Comparison of ENCODE assay signal across 24 cellular contexts in the genomic region with DNA sequence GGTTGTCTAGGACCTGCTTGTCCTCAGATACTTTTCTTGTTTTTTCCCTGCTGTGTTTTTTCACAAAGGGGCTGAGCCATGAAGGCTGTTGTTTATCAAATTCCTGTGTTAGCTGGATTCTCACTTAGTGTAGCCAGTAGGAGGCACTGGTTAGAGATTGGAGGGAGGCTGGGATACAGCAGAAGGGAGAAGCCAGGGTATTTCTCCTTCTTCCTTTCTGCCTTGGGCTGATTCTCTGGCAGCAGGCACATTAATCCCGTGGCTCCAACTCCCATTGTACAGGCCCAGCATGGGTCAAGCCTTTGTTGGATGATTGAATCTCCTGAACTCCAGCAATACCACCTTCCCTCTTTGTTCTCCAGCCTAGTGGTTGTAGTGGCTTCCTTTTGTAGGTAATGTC. TPM values are rescaled to one million over a fixed set of nuclear protein-coding genes. Genes with fewer than 3 reads are reported as not detected.
DNase-seq lines count a peak whose midpoint lies in the region; ATAC-seq, FAIRE-seq and TF ChIP-seq lines count a peak whose summit lies in the region.
"Had no signal": no experiment of that assay in that cellular context is flagged by ENCODE, and none has a peak within 500 bp of the region (broad histone marks: within the 10 kb centered on the region; RNA-seq: fewer than 3 reads in every experiment).

No MANE protein-coding gene starts in this region.

- H3K23ac ChIP-seq in H1 (ENCODE audit: insufficient read length): no peak overlapping the region

- no peak overlapping the region for H3K4ac ChIP-seq in H1 (replicated peaks; ENCODE audit: insufficient read length, low read depth, low read length)

- 57% methylated on average over 1 of the region's 1 CpG; no CpG with 5 or more reads in 1 of the 2 experiments for WGBS in H1 (ENCODE audit: extremely low coverage in 1 of 2, insufficient coverage in 1 of 2, insufficient read length in 1 of 2, insufficient replicate concordance in 2 of 2, low coverage in 1 of 2, low lambda C conversion rate in 2 of 2, missing lambda C conversion rate in 1 of 2), 2 experiments

- DNase-seq in GM23338 (ENCODE audit: low spot score) (peak; percentile 54), NCI-H69 (lab: John Stamatoyannopoulos, UW) (peak; percentile 48), H1 (ENCODE audit: low read depth in 1 of 2, low spot score in 2 of 2) (peak in 1 of 2 experiments; percentile 15), neural progenitor cell (ENCODE audit: low spot score) (peak; percentile 86), KG1 (lab: John Stamatoyannopoulos, UW) (no peak), NCI-H748 treated with DMSO at 0.1 percent for 48 hours (lab: John Stamatoyannopoulos, UW) (no peak)
- DNase-seq in activated CD8-positive, alpha-beta T cell treated with anti-CD3 and anti-CD28 coated beads, Interleukin-2, amount 10 ng/mL, durations not matched to agents 7 days and 5 days: no peak
- no peak for DNase-seq in activated CD4-positive, alpha-beta T cell treated with anti-CD3 and anti-CD28 coated beads, Interleukin-2, amount 10 ng/mL, durations not matched to agents 7 days and 5 days
- DNase-seq: CD8-positive, alpha-beta T cell; DMS79; NCI-H1048; NCI-H1436 treated with DMSO at 0.1 percent for 48 hours; NCI-H2081 treated with DMSO at 0.1 percent for 48 hours; NCI-H510A treated with DMSO at 0.1 percent for 48 hours; SHP77 treated with DMSO at 0.1 percent for 48 hours had no signal

- no peak overlapping the region for H3K18ac ChIP-seq in H1 (ENCODE audit: extremely low read depth, low read length)

- H3K9ac ChIP-seq in H1 (replicated peaks in 1 of 4; ENCODE audit: extremely low read depth in 1 of 4, low read depth in 3 of 4, low read length in 3 of 4) (no peak overlapping the region), neural progenitor cell (no peak overlapping the region)
- H3K9ac ChIP-seq: GM23248 had no signal

- POLR2A ChIA-PET in H1 (lab: Charles Lee; ENCODE audit: partially characterized antibody): no interaction called here
- POLR2A ChIA-PET in activated CD8-positive, alpha-beta T cell treated with anti-CD3 and anti-CD28 coated beads, Interleukin-2, amount 10 ng/mL, durations not matched to agents 7 days and 5 days (lab: Charles Lee): no interaction called here
- POLR2A ChIA-PET in activated CD4-positive, alpha-beta T cell treated with anti-CD3 and anti-CD28 coated beads, Interleukin-2, amount 10 ng/mL, durations not matched to agents 7 days and 5 days (lab: Charles Lee): no interaction called here

- peak; percentile 88 for ATAC-seq in GM23338
- ATAC-seq in activated CD8-positive, alpha-beta T cell treated with anti-CD3 and anti-CD28 coated beads, Interleukin-2, amount 10 ng/mL, durations not matched to agents 7 days and 5 days: no peak
- ATAC-seq: CD8-positive, alpha-beta T cell; K562 had no signal

- H3K9me3 Mint-ChIP-seq in GM23338 (no peaks in the 10 kb centered on the region), neural progenitor cell (peaks cover under 1% of the 10 kb centered on the region)
- H3K9me3 Mint-ChIP-seq in activated CD8-positive, alpha-beta T cell treated with anti-CD3 and anti-CD28 coated beads, Interleukin-2, amount 10 ng/mL, durations not matched to agents 7 days and 5 days (ENCODE audit: insufficient read depth): no peaks in the 10 kb centered on the region
- H3K9me3 Mint-ChIP-seq in activated CD4-positive, alpha-beta T cell treated with anti-CD3 and anti-CD28 coated beads, Interleukin-2, amount 10 ng/mL, durations not matched to agents 7 days and 5 days: no peaks in the 10 kb centered on the region
- H3K9me3 Mint-ChIP-seq: CD8-positive, alpha-beta T cell had no signal

- H3K36me3 Mint-ChIP-seq in GM23338 (ENCODE audit: low read depth) (no peaks in the 10 kb centered on the region), neural progenitor cell (no peaks in the 10 kb centered on the region)
- no peaks in the 10 kb centered on the region for H3K36me3 Mint-ChIP-seq in activated CD8-positive, alpha-beta T cell treated with anti-CD3 and anti-CD28 coated beads, Interleukin-2, amount 10 ng/mL, durations not matched to agents 7 days and 5 days (ENCODE audit: low read depth)
- H3K36me3 Mint-ChIP-seq in activated CD4-positive, alpha-beta T cell treated with anti-CD3 and anti-CD28 coated beads, Interleukin-2, amount 10 ng/mL, durations not matched to agents 7 days and 5 days (ENCODE audit: low read depth): no peaks in the 10 kb centered on the region
- H3K36me3 Mint-ChIP-seq: CD8-positive, alpha-beta T cell had no signal

- no peak for TF ChIP-seq POLR2A in H1 (IDR thresholded peaks at IDR 0.05; ENCODE audit: control extremely low read depth in 1 of 2, low read depth in 2 of 2, low read length in 2 of 2)

- H3K79me1 ChIP-seq in H1 (ENCODE audit: low read depth, low read length): no peaks in the 10 kb centered on the region

- H3K36me3 ChIP-seq in GM23338 (ENCODE audit: insufficient read depth) (no peaks in the 10 kb centered on the region), H1 (ENCODE audit: control insufficient read depth in 2 of 4, insufficient read depth in 4 of 4, low read length in 3 of 4) (no peaks in the 10 kb centered on the region), neural progenitor cell (no peaks in the 10 kb centered on the region)

- no peak overlapping the region for H2BK20ac ChIP-seq in H1 (ENCODE audit: low read length)

- H3K27me3 Mint-ChIP-seq in GM23338 (ENCODE audit: insufficient read depth, low read depth, poor library complexity): no peaks in the 10 kb centered on the region
- peaks cover 3% of the 10 kb centered on the region for H3K27me3 Mint-ChIP-seq in neural progenitor cell (ENCODE audit: insufficient read depth, low read depth)
- H3K27me3 Mint-ChIP-seq in activated CD8-positive, alpha-beta T cell treated with anti-CD3 and anti-CD28 coated beads, Interleukin-2, amount 10 ng/mL, durations not matched to agents 7 days and 5 days (ENCODE audit: low read depth): peaks cover 5% of the 10 kb centered on the region
- H3K27me3 Mint-ChIP-seq in activated CD4-positive, alpha-beta T cell treated with anti-CD3 and anti-CD28 coated beads, Interleukin-2, amount 10 ng/mL, durations not matched to agents 7 days and 5 days: peaks cover 2% of the 10 kb centered on the region

- no peak overlapping the region for H2BK120ac ChIP-seq in H1 (replicated peaks; ENCODE audit: low read depth, low read length)

- H2BK5ac ChIP-seq in H1 (ENCODE audit: low read depth, low read length): no peak overlapping the region

- no peak overlapping the region for H4K91ac ChIP-seq in H1 (replicated peaks; ENCODE audit: insufficient read length, low read length)

- CTCF ChIA-PET in H1 (lab: Charles Lee; ENCODE audit: partially characterized antibody): interaction anchor here (0.7 to 1.9 kb wide), 11 partner anchors 12 to 157 kb away, joined by 3 to 7 read pairs (median 4); no protein-coding TSS in a partner anchor
- CTCF ChIA-PET in activated CD8-positive, alpha-beta T cell treated with anti-CD3 and anti-CD28 coated beads, Interleukin-2, amount 10 ng/mL, durations not matched to agents 7 days and 5 days (lab: Charles Lee): no interaction called here
- CTCF ChIA-PET in activated CD4-positive, alpha-beta T cell treated with anti-CD3 and anti-CD28 coated beads, Interleukin-2, amount 10 ng/mL, durations not matched to agents 7 days and 5 days (lab: Charles Lee): interaction anchor here (0.6 kb wide), 1 partner anchor 171 kb away, joined by 3 read pairs; no protein-coding TSS in a partner anchor

- no peak overlapping the region for H4K5ac ChIP-seq in H1 (ENCODE audit: insufficient read length, low read depth, low read length)

- H3F3A ChIP-seq in GM23338 (replicated peaks; ENCODE audit: low read depth): no peaks in the 10 kb centered on the region
- peaks cover 51% of the 10 kb centered on the region for H3F3A ChIP-seq in neural progenitor cell (ENCODE audit: low read depth)

- H4K8ac ChIP-seq in H1 (ENCODE audit: extremely low read depth, insufficient read depth, low read length): no peak overlapping the region

- no peak overlapping the region for H3K27ac ChIP-seq in GM23338 (ENCODE audit: low read depth)
- H3K27ac ChIP-seq in H1 (ENCODE audit: low read depth, low read length): no peak overlapping the region
- H3K27ac ChIP-seq in neural progenitor cell: peak overlapping the region; percentile 11
- H3K27ac ChIP-seq: GM23248, HL-60 had no signal

- H3K4me3 Mint-ChIP-seq in GM23338: no peak overlapping the region
- no peak overlapping the region for H3K4me3 Mint-ChIP-seq in neural progenitor cell
- H3K4me3 Mint-ChIP-seq in activated CD8-positive, alpha-beta T cell treated with anti-CD3 and anti-CD28 coated beads, Interleukin-2, amount 10 ng/mL, durations not matched to agents 7 days and 5 days: no peak overlapping the region
- no peak overlapping the region for H3K4me3 Mint-ChIP-seq in activated CD4-positive, alpha-beta T cell treated with anti-CD3 and anti-CD28 coated beads, Interleukin-2, amount 10 ng/mL, durations not matched to agents 7 days and 5 days
- H3K4me3 Mint-ChIP-seq: CD8-positive, alpha-beta T cell had no signal

- H2AFZ ChIP-seq in GM23338 (no peak overlapping the region), H1 (ENCODE audit: low read length) (no peak overlapping the region), neural progenitor cell (replicated peaks) (no peak overlapping the region)
- H2AFZ ChIP-seq: GM23248 had no signal

- no peak overlapping the region for H2AK5ac ChIP-seq in H1 (ENCODE audit: low read depth, low read length)

- H3K79me2 ChIP-seq in GM23338 (replicated peaks; ENCODE audit: insufficient read depth): no peaks in the 10 kb centered on the region
- H3K79me2 ChIP-seq in H1 (ENCODE audit: control insufficient read depth in 1 of 2, insufficient read depth in 2 of 2, low read length in 2 of 2): no peaks in the 10 kb centered on the region
- no peaks in the 10 kb centered on the region for H3K79me2 ChIP-seq in neural progenitor cell (ENCODE audit: low read depth)

- H3K4me1 Mint-ChIP-seq in GM23338 (peaks cover 19% of the 10 kb centered on the region; the same call in 2 of the 3 replicates), neural progenitor cell (peaks cover 26% of the 10 kb centered on the region)
- H3K4me1 Mint-ChIP-seq in activated CD8-positive, alpha-beta T cell treated with anti-CD3 and anti-CD28 coated beads, Interleukin-2, amount 10 ng/mL, durations not matched to agents 7 days and 5 days (ENCODE audit: low read depth): no peaks in the 10 kb centered on the region
- H3K4me1 Mint-ChIP-seq in activated CD4-positive, alpha-beta T cell treated with anti-CD3 and anti-CD28 coated beads, Interleukin-2, amount 10 ng/mL, durations not matched to agents 7 days and 5 days: no peaks in the 10 kb centered on the region

- H3K9me3 ChIP-seq in H1 (ENCODE audit: insufficient read depth in 2 of 2, low read depth in 1 of 2, low read length in 1 of 2) (no peaks in the 10 kb centered on the region), neural progenitor cell (ENCODE audit: low read depth) (no peaks in the 10 kb centered on the region)

- no peak overlapping the region for H2BK15ac ChIP-seq in H1 (ENCODE audit: low read length)

- peak; percentile 60 for FAIRE-seq in H1 (lab: Jason Lieb, UNC)
- FAIRE-seq: GM12891, HTR-8/SVneo, K562 had no signal

- peaks cover 4% of the 10 kb centered on the region for H3K9me2 ChIP-seq in GM23338 (ENCODE audit: insufficient read depth)

- TF ChIP-seq RAD21 in H1 (IDR thresholded peaks at IDR 0.05 in 1 of 2, conservative IDR thresholded peaks at IDR 0.05 in 1 of 2; ENCODE audit: low read depth in 2 of 2, low read length in 2 of 2): peak; percentile 45 to 60

- TF ChIP-seq CTCF in GM23338 (conservative IDR thresholded peaks at IDR 0.05; ENCODE audit: low read depth in 2 of 2) (peak; percentile 58 to 61), H1 (IDR thresholded peaks at IDR 0.05; ENCODE audit: control extremely low read depth in 1 of 3, insufficient read depth in 1 of 3, low read depth in 1 of 3, low read length in 3 of 3) (peak in 2 of 3 experiments; percentile 44 to 71; a peak in 3 of 4 replicates), neural progenitor cell (IDR thresholded peaks at IDR 0.05) (peak; percentile 58)

- no peak overlapping the region; the same call in 1 of the 2 replicates for H3K27ac Mint-ChIP-seq in GM23338
- no peak overlapping the region for H3K27ac Mint-ChIP-seq in neural progenitor cell
- H3K27ac Mint-ChIP-seq in activated CD8-positive, alpha-beta T cell treated with anti-CD3 and anti-CD28 coated beads, Interleukin-2, amount 10 ng/mL, durations not matched to agents 7 days and 5 days: no peak overlapping the region
- H3K27ac Mint-ChIP-seq in activated CD4-positive, alpha-beta T cell treated with anti-CD3 and anti-CD28 coated beads, Interleukin-2, amount 10 ng/mL, durations not matched to agents 7 days and 5 days: no peak overlapping the region
- H3K27ac Mint-ChIP-seq: CD8-positive, alpha-beta T cell had no signal

- H3K4me2 ChIP-seq in GM23338 (no peak overlapping the region), H1 (ENCODE audit: insufficient read depth in 1 of 2, low read depth in 2 of 2, low read length in 2 of 2) (no peak overlapping the region), neural progenitor cell (no peak overlapping the region)

- H3K4me3 ChIP-seq in GM23338 (no peak overlapping the region), H1 (ENCODE audit: extremely low read depth in 1 of 4, insufficient read depth in 2 of 4, low read depth in 3 of 4, low read length in 4 of 4) (no peak overlapping the region), neural progenitor cell (no peak overlapping the region)
- H3K4me3 ChIP-seq: GM23248, K562 had no signal

- H2BK12ac ChIP-seq in H1 (ENCODE audit: low read depth, low read length): no peak overlapping the region; the same call in 1 of the 2 replicates

- H3K27me3 ChIP-seq in GM23338 (ENCODE audit: insufficient read depth): no peaks in the 10 kb centered on the region
- H3K27me3 ChIP-seq in H1 (replicated peaks in 1 of 4; ENCODE audit: control insufficient read depth in 3 of 4, extremely low read depth in 1 of 4, insufficient read depth in 3 of 4, low read length in 3 of 4): no peaks in the 10 kb centered on the region
- no peaks in the 10 kb centered on the region for H3K27me3 ChIP-seq in neural progenitor cell

- no peaks in the 10 kb centered on the region for H3K23me2 ChIP-seq in H1 (ENCODE audit: low read depth, low read length)

- H4K20me1 ChIP-seq in GM23338 (replicated peaks; ENCODE audit: insufficient read depth) (no peaks in the 10 kb centered on the region), H1 (replicated peaks in 1 of 2; ENCODE audit: control insufficient read depth in 1 of 2, insufficient read depth in 2 of 2, low read length in 2 of 2) (no peaks in the 10 kb centered on the region), neural progenitor cell (ENCODE audit: low read depth) (no peaks in the 10 kb centered on the region)

- no peak overlapping the region for H3K14ac ChIP-seq in H1 (ENCODE audit: insufficient read length)

- TF ChIP-seq EP300 in H1 (IDR thresholded peaks at IDR 0.05; ENCODE audit: borderline replicate concordance in 1 of 2, low read depth in 2 of 2, low read length in 2 of 2): no peak

- no peak overlapping the region for H3K56ac ChIP-seq in H1 (replicated peaks; ENCODE audit: insufficient read length, low read depth, low read length)

- H3K4me1 ChIP-seq in GM23338 (ENCODE audit: insufficient read depth): peaks cover 11% of the 10 kb centered on the region; the same call in 1 of the 2 replicates
- peaks cover 0 to 3% (median 0%) of the 10 kb centered on the region in 4 experiments; a peak in 3 of 7 replicates for H3K4me1 ChIP-seq in H1 (replicated peaks in 1 of 4; ENCODE audit: control insufficient read depth in 3 of 4, insufficient read depth in 4 of 4, low read length in 3 of 4)
- peaks cover 50% of the 10 kb centered on the region for H3K4me1 ChIP-seq in neural progenitor cell

RNA-seq across cellular contexts. Expression of a gene that starts 46.4 kb away (rescaled TPM):
- not detected in 2 replicates for total RNA-seq in GM23338 (2014; rRNA removed; shearing (Covaris generic))
- not detected in 2 replicates for polyA plus RNA-seq in GM23338 (2016; fragmentation: Nextera tagmentation; extraction: Ambion mirVana)
- total RNA-seq in H1 (2021; fragmentation: NEBNext Ultra II Directional; extraction: Animal tissue kit (Norgen Biotek cat#: 25700)): not detected in 2 replicates
- not detected in 2 replicates for polyA plus RNA-seq in H1 (2011; rRNA removed)
- polyA plus RNA-seq in H1 (2011; cell fraction: cytosol; rRNA removed): not detected
- not detected for polyA plus RNA-seq in H1 (2011; cell fraction: nucleus; rRNA removed)
- polyA plus RNA-seq in H1 (2012, experiment 1 of 2): not detected in 4 replicates
- polyA plus RNA-seq in H1 (2012, experiment 2 of 2): not detected
- not detected for polyA plus RNA-seq in H1 (2013, experiment 1 of 2)
- polyA plus RNA-seq in H1 (2013, experiment 2 of 2): not detected
- not detected in 2 replicates for polyA minus RNA-seq in H1 (2011; rRNA and poly(A)+ RNA removed)
- polyA minus RNA-seq in H1 (2011; cell fraction: cytosol; rRNA and poly(A)+ RNA removed): not detected
- not detected for polyA minus RNA-seq in H1 (2011; cell fraction: nucleus; rRNA and poly(A)+ RNA removed)
- total RNA-seq in neural progenitor cell (ENCODE audit: low replicate concordance): not detected in 2 replicates
- not detected for total RNA-seq in activated CD8-positive, alpha-beta T cell treated with anti-CD3 and anti-CD28 coated beads, Interleukin-2, amount 10 ng/mL, durations not matched to agents 7 days and 5 days
- not detected for total RNA-seq in activated CD4-positive, alpha-beta T cell treated with anti-CD3 and anti-CD28 coated beads, Interleukin-2, amount 10 ng/mL, durations not matched to agents 7 days and 5 days
- total RNA-seq: CD8-positive, alpha-beta T cell; G401; GM23248; K562; RPMI7951; T-helper 1 cell treated with Interleukin-12 subunit alpha and Interleukin-12 subunit beta and Interleukin-4 antibody, amounts not matched to agents 30 ng/mL and 1 ng/mL, for 36 hours had no signal
- polyA plus RNA-seq: BJ, GM23248 had no signal

Comparison
In these comparisons a context has a peak if more than half of its experiments do, and no peak if none do; other contexts are left out.
1. DNase-seq: peak in GM23338 (single experiment), NCI-H69 (single experiment) and neural progenitor cell (single experiment); none in activated CD8-positive, alpha-beta T cell treated with anti-CD3 and anti-CD28 coated beads, Interleukin-2, amount 10 ng/mL, durations not matched to agents 7 days and 5 days (single experiment), KG1 (single experiment), activated CD4-positive, alpha-beta T cell treated with anti-CD3 and anti-CD28 coated beads, Interleukin-2, amount 10 ng/mL, durations not matched to agents 7 days and 5 days (single experiment) and NCI-H748 treated with DMSO at 0.1 percent for 48 hours (single experiment).
2. Peak in every context shown above with its lines, with median percentiles within 50 percentile points of each other: CTCF ChIP-seq.